In genomic region chr1:12038356-12039140, GRCh38 we compare ENCODE assay signal across 1 cellular context.
A peak's percentile ranks its signal among the peaks of the same experiment; 100 is the strongest.
TF ChIP-seq lines count a peak whose summit lies in the region.

No MANE protein-coding gene starts in this region.

TF ChIP-seq in K562, 482 proteins besides CTCF, POLR2A, EP300 and RAD21 (continued from another document and continues in another):
- TF ChIP-seq JUN (IDR thresholded peaks at IDR 0.05; ENCODE audit: borderline replicate concordance, low read depth, low read length) (peak; percentile 65; the same call in 1 of the 2 replicates), JUN (CRISPR knock-in tag; IDR thresholded peaks at IDR 0.05; ENCODE audit: borderline replicate concordance) (no peak), TAF15 (IDR thresholded peaks at IDR 0.05; ENCODE audit: low read depth, low read length) (no peak), ELF4 (CRISPR knock-in tag; IDR thresholded peaks at IDR 0.05) (no peak), HBP1 (CRISPR knock-in tag; IDR thresholded peaks at IDR 0.05) (no peak), ZSCAN29 (IDR thresholded peaks at IDR 0.05) (no peak), ZNF24 (IDR thresholded peaks at IDR 0.05) (0 out of 2 replicates have a peak, but pooled peaks have one; percentile 44), ZNF398 (CRISPR knock-in tag; IDR thresholded peaks at IDR 0.05) (no peak), HNRNPL (IDR thresholded peaks at IDR 0.05; ENCODE audit: low read depth, low read length) (no peak), GTF2B (IDR thresholded peaks at IDR 0.05; ENCODE audit: extremely low read depth, insufficient read length) (no peak), PHB2 (IDR thresholded peaks at IDR 0.05; ENCODE audit: low read depth) (no peak), MAFF (IDR thresholded peaks at IDR 0.05; ENCODE audit: low read length) (no peak), BRF1 (IDR thresholded peaks at IDR 0.05; ENCODE audit: borderline replicate concordance, extremely low read depth, insufficient read length) (no peak), E2F3 (CRISPR knock-in tag; IDR thresholded peaks at IDR 0.05) (no peak), ZNF41 (CRISPR knock-in tag; conservative IDR thresholded peaks at IDR 0.05) (no peak), ZNF766 (CRISPR knock-in tag; conservative IDR thresholded peaks at IDR 0.05) (peak; percentile 92), E2F5 (CRISPR knock-in tag; IDR thresholded peaks at IDR 0.05) (0 out of 2 replicates have a peak, but pooled peaks have one; percentile 34), NR3C1 (CRISPR knock-in tag; IDR thresholded peaks at IDR 0.05) (no peak), MCM2 (IDR thresholded peaks at IDR 0.05; ENCODE audit: low read depth) (no peak), LCOR (CRISPR knock-in tag; IDR thresholded peaks at IDR 0.05) (no peak), MEF2D (tag; conservative IDR thresholded peaks at IDR 0.05; ENCODE audit: low read depth) (no peak; the same call in none of the 2 replicates), ZFX (CRISPR knock-in tag; IDR thresholded peaks at IDR 0.05) (no peak), TRIM25 (IDR thresholded peaks at IDR 0.05; ENCODE audit: borderline replicate concordance) (no peak), ATF7 (IDR thresholded peaks at IDR 0.05) (peak; percentile 83), GMEB1 (CRISPR knock-in tag; IDR thresholded peaks at IDR 0.05) (no peak), THAP7 (CRISPR knock-in tag; IDR thresholded peaks at IDR 0.05) (no peak), SMAD1 (IDR thresholded peaks at IDR 0.05; ENCODE audit: low read depth, low read length, partially characterized antibody) (no peak), TAF1 (IDR thresholded peaks at IDR 0.05; ENCODE audit: control insufficient read depth, extremely low read depth, insufficient read depth, low read length, severe bottlenecking) (peak; percentile 31), ATF6 (CRISPR knock-in tag; IDR thresholded peaks at IDR 0.05) (no peak), ZNF589 (CRISPR knock-in tag; IDR thresholded peaks at IDR 0.05; ENCODE audit: low read depth) (peak; percentile 91), XRCC3 (IDR thresholded peaks at IDR 0.05) (no peak), ZNF347 (CRISPR knock-in tag; IDR thresholded peaks at IDR 0.05; ENCODE audit: low read depth) (no peak), TGIF2 (CRISPR knock-in tag; IDR thresholded peaks at IDR 0.05) (no peak), ZNF121 (CRISPR knock-in tag; conservative IDR thresholded peaks at IDR 0.05) (no peak), PML (IDR thresholded peaks at IDR 0.05; ENCODE audit: low read length) (peak; percentile 75), PTBP1 (IDR thresholded peaks at IDR 0.05; ENCODE audit: low read depth, low read length) (no peak), STAT5B (CRISPR knock-in tag; IDR thresholded peaks at IDR 0.05) (no peak), FUS (optimal IDR thresholded peaks at IDR 0.05; ENCODE audit: low read depth, low read length) (no peak), TEAD1 (CRISPR knock-in tag; IDR thresholded peaks at IDR 0.05) (peak in 1 of 2 experiments; percentile 80; a peak in 2 of 4 replicates), HEY1 (CRISPR knock-in tag; IDR thresholded peaks at IDR 0.05; ENCODE audit: borderline replicate concordance) (no peak), CREB5 (CRISPR knock-in tag; IDR thresholded peaks at IDR 0.05) (no peak), ATF3 (IDR thresholded peaks at IDR 0.05) (peak; percentile 87), ATF3 (CRISPR knock-in tag; conservative IDR thresholded peaks at IDR 0.05) (peak; percentile 79), LEF1 (IDR thresholded peaks at IDR 0.05) (peak; percentile 96), SRSF7 (optimal IDR thresholded peaks at IDR 0.05; ENCODE audit: low read depth, low read length) (no peak), E2F4 (CRISPR knock-in tag; IDR thresholded peaks at IDR 0.05; ENCODE audit: low read depth) (0 out of 2 replicates have a peak, but pooled peaks have one; percentile 28), ZNF280A (IDR thresholded peaks at IDR 0.05; ENCODE audit: low read depth, partially characterized antibody) (no peak), ZBTB5 (IDR thresholded peaks at IDR 0.05) (no peak)
